In the genomic region with DNA sequence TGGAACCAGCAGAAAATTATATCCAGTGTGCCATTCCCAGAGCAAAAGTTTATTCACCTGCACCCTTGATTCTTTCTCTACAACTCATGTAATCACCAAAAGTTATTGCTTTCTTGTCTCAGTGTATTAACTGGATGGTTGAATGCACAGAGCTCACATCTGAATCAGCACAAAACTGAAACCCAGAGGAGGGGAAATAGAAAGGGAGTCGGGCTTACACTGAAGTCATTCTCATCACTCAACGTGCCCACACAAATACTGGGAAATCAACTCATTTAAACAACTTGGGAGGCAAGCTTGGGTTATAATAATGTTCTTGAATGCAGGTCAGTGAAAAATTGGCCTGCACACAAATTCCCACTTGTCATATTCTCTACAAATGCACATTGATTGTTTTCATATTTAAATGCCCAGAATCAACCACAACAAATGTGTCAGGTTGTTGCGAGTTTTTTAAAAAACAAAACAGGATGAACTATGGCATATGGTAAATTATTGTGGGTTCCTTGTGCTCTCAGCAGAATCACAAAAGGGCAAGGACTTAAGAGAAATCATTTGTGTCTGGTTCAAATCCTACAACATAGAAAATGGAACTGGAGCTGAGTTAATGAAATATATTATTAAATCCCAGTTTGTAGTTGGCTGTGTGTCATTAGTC, we compare ENCODE assay signal across 12 cellular contexts.
DNase-seq lines count a peak whose midpoint lies in the region; ATAC-seq, FAIRE-seq and TF ChIP-seq lines count a peak whose summit lies in the region.
"Had no signal": no experiment of that assay in that cellular context is flagged by ENCODE, and none has a peak within 500 bp of the region (broad histone marks: within the 10 kb centered on the region; RNA-seq: fewer than 3 reads in every experiment).

No MANE protein-coding gene starts in this region.

- ATAC-seq in GM18861 (IDR thresholded peaks at IDR 0.05; ENCODE audit: unreplicated experiment) (peak; percentile 95), GM21447 (IDR thresholded peaks at IDR 0.05; ENCODE audit: unreplicated experiment) (peak; percentile 99), HG03064 (IDR thresholded peaks at IDR 0.05; ENCODE audit: low read depth, unreplicated experiment) (peak; percentile 96), GM12878 (peak; percentile 100)

- RAD21 ChIA-PET in GM12878 (lab: Charles Lee; ENCODE audit: unreplicated experiment): no interaction called here

- no peaks in the 10 kb centered on the region for H3K9me3 ChIP-seq in GM12878 (replicated peaks; ENCODE audit: control insufficient read depth, insufficient read depth, low read length)
- H3K9me3 ChIP-seq in OCI-LY7 (ENCODE audit: low read length): no peaks in the 10 kb centered on the region
- H3K9me3 ChIP-seq: prostate gland had no signal

- H3K4me2 ChIP-seq in GM12878 (ENCODE audit: control insufficient read depth, insufficient read depth) (peak overlapping the region; percentile 57), OCI-LY7 (ENCODE audit: low read length) (no peak overlapping the region)

- TF ChIP-seq RAD21 in GM12878 (IDR thresholded peaks at IDR 0.05; ENCODE audit: insufficient read depth, low read depth, low read length): no peak

- H3K9ac ChIP-seq in GM12878 (ENCODE audit: control insufficient read depth, insufficient read depth, low read length): no peak overlapping the region

- intact Hi-C loops in GM12878 (cut with micrococcal nuclease; ENCODE audit: unreplicated experiment): no loop called here
- intact Hi-C loops in OCI-LY7 (cut with micrococcal nuclease; ENCODE audit: unreplicated experiment): no loop called here

- H3K27ac Mint-ChIP-seq in osteocyte (ENCODE audit: unreplicated experiment): no peak overlapping the region
- H3K27ac Mint-ChIP-seq: T-helper 1 cell treated with Interleukin-12 subunit alpha and Interleukin-12 subunit beta and Interleukin-4 antibody, amounts not matched to agents 30 μg/mL and 1 μg/mL, for 36 hours had no signal

- no TSS peak for BruUV-seq in GM12878 (replicated peaks; lab: Mats Ljungman, UMichigan)
- no TSS peak for BruUV-seq in OCI-LY7 (replicated peaks; lab: Mats Ljungman, UMichigan)

- no peak for TF ChIP-seq EP300 in GM12878 (IDR thresholded peaks at IDR 0.05; ENCODE audit: borderline replicate concordance in 1 of 2, control insufficient read depth in 1 of 2, low read depth in 2 of 2, low read length in 2 of 2)

- CTCF ChIA-PET in GM12878 (lab: Yijun Ruan, JAX) (no interaction called here), OCI-LY7 (lab: Charles Lee; ENCODE audit: unreplicated experiment) (no interaction called here)

- H4K20me1 ChIP-seq in GM12878 (ENCODE audit: control insufficient read depth, insufficient read depth) (no peaks in the 10 kb centered on the region), OCI-LY7 (ENCODE audit: insufficient read depth, low read length) (no peaks in the 10 kb centered on the region)

- H3K4me1 ChIP-seq in GM12878 (ENCODE audit: control insufficient read depth, insufficient read depth, low read length) (peaks cover 10% of the 10 kb centered on the region; the same call in 1 of the 2 replicates), OCI-LY7 (ENCODE audit: insufficient read depth, low read length, poor library complexity, severe bottlenecking) (no peaks in the 10 kb centered on the region)
- H3K4me1 ChIP-seq: prostate gland had no signal

- H3K27me3 Mint-ChIP-seq in osteocyte (ENCODE audit: unreplicated experiment): no peaks in the 10 kb centered on the region

- H3K9me3 Mint-ChIP-seq in osteocyte (ENCODE audit: unreplicated experiment): no peaks in the 10 kb centered on the region
- H3K9me3 Mint-ChIP-seq: T-helper 1 cell treated with Interleukin-12 subunit alpha and Interleukin-12 subunit beta and Interleukin-4 antibody, amounts not matched to agents 30 μg/mL and 1 μg/mL, for 36 hours had no signal

- H3K79me2 ChIP-seq in GM12878 (ENCODE audit: control insufficient read depth, insufficient read depth, low read length) (no peaks in the 10 kb centered on the region), OCI-LY7 (ENCODE audit: insufficient read depth, low read depth, low read length) (no peaks in the 10 kb centered on the region)

- H2AFZ ChIP-seq in GM12878 (ENCODE audit: control insufficient read depth, low read depth, low read length) (no peak overlapping the region), OCI-LY7 (ENCODE audit: low read length) (no peak overlapping the region)

- H3K36me3 ChIP-seq in GM12878 (ENCODE audit: control insufficient read depth in 2 of 2, insufficient read depth in 2 of 2, low read length in 1 of 2) (no peaks in the 10 kb centered on the region), OCI-LY7 (ENCODE audit: insufficient read depth, low read length) (no peaks in the 10 kb centered on the region)
- H3K36me3 ChIP-seq: prostate gland had no signal

- no peak for TF ChIP-seq POLR2A in GM12878 (IDR thresholded peaks at IDR 0.05; ENCODE audit: low read depth, low read length)

- SMC1A ChIA-PET in GM12878 (lab: Charles Lee; ENCODE audit: uncharacterized antibody, unreplicated experiment): interaction anchor here (0.6 to 1.7 kb wide), 3 partner anchors 12 to 333 kb away, joined by 4 read pairs; no protein-coding TSS in a partner anchor

- H3K36me3 Mint-ChIP-seq in osteocyte (ENCODE audit: unreplicated experiment): no peaks in the 10 kb centered on the region

- TF ChIP-seq CTCF in GM12878 (IDR thresholded peaks at IDR 0.05 in 2 of 3, conservative IDR thresholded peaks at IDR 0.05 in 1 of 3; ENCODE audit: control insufficient read depth in 2 of 3, extremely low read depth in 1 of 3, insufficient read depth in 1 of 3, low read depth in 3 of 3, low read length in 3 of 3): no peak
- no peak for TF ChIP-seq CTCF in OCI-LY7 (conservative IDR thresholded peaks at IDR 0.05; ENCODE audit: low read length)
- TF ChIP-seq CTCF in osteocyte (IDR thresholded peaks at IDR 0.05): no peak

- H3K4me1 Mint-ChIP-seq in osteocyte (ENCODE audit: unreplicated experiment): no peaks in the 10 kb centered on the region

- no peaks in the 10 kb centered on the region for H3K27me3 ChIP-seq in GM12878 (replicated peaks in 1 of 2; ENCODE audit: control insufficient read depth in 2 of 2, insufficient read depth in 2 of 2, low read length in 1 of 2)

- POLR2A ChIA-PET in GM12878 (lab: Charles Lee): interaction anchor here (0.6 kb wide), 2 partner anchors 38 to 137 kb away, joined by 3 read pairs; no protein-coding TSS in a partner anchor
- POLR2A ChIA-PET in OCI-LY7 (lab: Charles Lee): no interaction called here

- H3K9me2 ChIP-seq in OCI-LY7 (ENCODE audit: insufficient read depth, low read length): no peaks in the 10 kb centered on the region

- peak; percentile 99 for FAIRE-seq in GM12878 (lab: Jason Lieb, UNC)

- H3K4me3 ChIP-seq in GM12878 (no peak overlapping the region), OCI-LY7 (ENCODE audit: low read depth, low read length, poor library complexity, severe bottlenecking) (no peak overlapping the region)
- H3K4me3 ChIP-seq: prostate gland had no signal

- H3K4me3 Mint-ChIP-seq in osteocyte (ENCODE audit: unreplicated experiment): no peak overlapping the region
- H3K4me3 Mint-ChIP-seq: T-helper 1 cell treated with Interleukin-12 subunit alpha and Interleukin-12 subunit beta and Interleukin-4 antibody, amounts not matched to agents 30 μg/mL and 1 μg/mL, for 36 hours had no signal

- in situ Hi-C loops in GM12878 (cut with MboI): no loop called here

- no peak overlapping the region for H3K27ac ChIP-seq in GM12878 (ENCODE audit: control insufficient read depth, insufficient read depth)
- no peak overlapping the region for H3K27ac ChIP-seq in OCI-LY7 (ENCODE audit: low read depth, low read length, poor library complexity, severe bottlenecking)
- H3K27ac ChIP-seq: prostate gland had no signal

- 1% methylated on average over 3 of the region's 3 CpGs for WGBS in GM12878 (ENCODE audit: insufficient coverage, insufficient replicate concordance, low lambda C conversion rate, missing lambda C conversion rate)

- DNase-seq in GM12878 (ENCODE audit: low read depth, low spot score) (peak; percentile 45), OCI-LY7 (ENCODE audit: low spot score) (no peak), osteocyte (ENCODE audit: extremely low spot score, unreplicated experiment) (no peak), cerebellar nuclear complex (lab: John Stamatoyannopoulos, UW) (no peak)
- DNase-seq in stimulated activated naive CD4-positive, alpha-beta T cell (lab: John Stamatoyannopoulos, UW): no peak
- DNase-seq: activated CD8-positive, alpha-beta memory T cell treated with anti-CD3 and anti-CD28 coated beads, Interleukin-2, amount 50 U/mL, for 48 hours; Karpas-422 had no signal

TF ChIP-seq in GM12878, 131 proteins besides CTCF, POLR2A, EP300 and RAD21 (continues in another document):
- TF ChIP-seq TCF7 (IDR thresholded peaks at IDR 0.05; ENCODE audit: borderline replicate concordance): no peak
- peak; percentile 59 to 71 for TF ChIP-seq IKZF2 (IDR thresholded peaks at IDR 0.05)
- TF ChIP-seq JUNB (IDR thresholded peaks at IDR 0.05): peak; percentile 44
- no peak for TF ChIP-seq ZNF207 (IDR thresholded peaks at IDR 0.05; ENCODE audit: borderline replicate concordance)
- TF ChIP-seq BCL11A (IDR thresholded peaks at IDR 0.05; ENCODE audit: low read depth, low read length): 0 out of 2 replicates have a peak, but pooled peaks have one; percentile 20
- peak; percentile 40; the same call in 1 of the 2 replicates for TF ChIP-seq RUNX3 (IDR thresholded peaks at IDR 0.05; ENCODE audit: low read length)
- TF ChIP-seq HCFC1 (IDR thresholded peaks at IDR 0.05; ENCODE audit: low read length): no peak
- no peak for TF ChIP-seq TCF3 (IDR thresholded peaks at IDR 0.05; ENCODE audit: borderline replicate concordance, insufficient read depth, low read depth, low read length)
- TF ChIP-seq ATF7 (IDR thresholded peaks at IDR 0.05; ENCODE audit: low read depth): 0 out of 2 replicates have a peak, but pooled peaks have one; percentile 35
